8 cellular contexts compared by ENCODE assay signal in the genomic region with DNA sequence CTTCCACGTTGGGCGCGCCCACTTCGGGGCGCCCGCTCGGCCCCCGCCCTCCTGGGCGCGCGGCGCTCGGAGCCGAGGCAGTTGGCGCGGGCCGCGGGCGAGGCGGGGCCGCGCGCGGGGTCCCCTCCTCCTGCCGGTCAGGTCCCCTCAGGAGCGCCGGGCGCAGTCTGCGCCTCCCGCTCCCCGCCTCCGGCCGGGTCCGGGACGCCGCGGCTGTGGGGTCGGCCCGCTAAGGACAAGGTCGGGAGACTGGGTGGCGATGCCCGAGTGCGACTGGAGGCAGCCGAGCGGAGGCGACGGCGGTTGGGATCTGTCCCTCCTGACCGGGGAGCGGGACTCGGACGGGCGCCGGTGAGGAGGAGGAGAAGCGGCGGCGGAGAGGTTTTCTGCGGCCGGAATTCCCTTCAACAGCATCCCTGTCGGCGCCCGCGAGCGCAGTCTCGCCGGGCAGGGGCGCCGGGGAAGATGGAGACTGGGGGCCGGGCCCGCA. TPM values are rescaled to one million over a fixed set of nuclear protein-coding genes. Genes with fewer than 3 reads are reported as not detected.
A peak's percentile ranks its signal among the peaks of the same experiment; 100 is the strongest.
DNase-seq lines count a peak whose midpoint lies in the region; ATAC-seq and TF ChIP-seq lines count a peak whose summit lies in the region.

ATRNL1 (plus strand) TSS at position 80 of the 490 bp plus-strand sequence; CDS start at position 466, 386 bp downstream.

- ATAC-seq in DND-41 (ENCODE audit: insufficient read depth, low read depth) (peak; percentile 73), GM19397 (IDR thresholded peaks at IDR 0.05; ENCODE audit: unreplicated experiment) (peak; percentile 67), HG03432 (IDR thresholded peaks at IDR 0.05; ENCODE audit: unreplicated experiment) (peak; percentile 82)

- no peaks in the 10 kb centered on the region for H3K9me3 Mint-ChIP-seq in endothelial cell (ENCODE audit: unreplicated experiment)

- TF ChIP-seq POLR2A in uterus (IDR thresholded peaks at IDR 0.05) = peak in 1 of 2 donors; percentile 74

- H3K4me2 ChIP-seq in DND-41 (ENCODE audit: insufficient read depth, low read length) = peak within 1 kb of the TSS; percentile 86

- H3K4me1 ChIP-seq in DND-41 (ENCODE audit: insufficient read depth, low read length) = peaks cover 22% of the 10 kb centered on the region
- H3K4me1 ChIP-seq in mononuclear cell (ENCODE audit: insufficient read depth, low read length) = no peaks in the 10 kb centered on the region
- H3K4me1 ChIP-seq in uterus = peaks cover 0 to 2% of the 10 kb centered on the region in 2 donors

- no peaks in the 10 kb centered on the region for H3K9me3 ChIP-seq in DND-41 (ENCODE audit: insufficient read depth, low read length, severe bottlenecking)
- H3K9me3 ChIP-seq in SK-N-MC (ENCODE audit: low read depth, low read length) = no peaks in the 10 kb centered on the region
- H3K9me3 ChIP-seq in mononuclear cell (ENCODE audit: low read depth, low read length) = no peaks in the 10 kb centered on the region
- no peaks in the 10 kb centered on the region for H3K9me3 ChIP-seq in uterus

- peaks cover 20% of the 10 kb centered on the region for H3K4me1 Mint-ChIP-seq in endothelial cell (ENCODE audit: unreplicated experiment)

- peak within 1 kb of the TSS; percentile 85 for H3K27ac Mint-ChIP-seq in endothelial cell (ENCODE audit: unreplicated experiment)

- peak within 1 kb of the TSS; percentile 97 for H3K4me3 Mint-ChIP-seq in endothelial cell (ENCODE audit: unreplicated experiment)

- peak within 1 kb of the TSS; percentile 34 to 67; a peak in 3 of 4 replicates for H3K4me3 ChIP-seq in DND-41 (ENCODE audit: low read depth in 1 of 2, low read length in 2 of 2)
- H3K4me3 ChIP-seq in SK-N-MC = peak within 1 kb of the TSS; percentile 82
- peak within 1 kb of the TSS; percentile 22 for H3K4me3 ChIP-seq in mononuclear cell (ENCODE audit: low read length)
- peak within 1 kb of the TSS; percentile 69 to 96 for H3K4me3 ChIP-seq in uterus

- H3K27me3 ChIP-seq in DND-41 (ENCODE audit: insufficient read depth, low read length, poor library complexity) (peaks cover 49% of the 10 kb centered on the region), mononuclear cell (ENCODE audit: insufficient read depth, low read length) (peaks cover 58% of the 10 kb centered on the region), uterus (no peaks in the 10 kb centered on the region)

- intact Hi-C loops in uterus (cut with DNase I; ENCODE audit: low total_unique reads) = no loop called here

- no peaks in the 10 kb centered on the region for H3K79me2 ChIP-seq in DND-41 (ENCODE audit: insufficient read depth, low read length)

- no peak for TF ChIP-seq CTCF in DND-41 (IDR thresholded peaks at IDR 0.05; ENCODE audit: borderline replicate concordance, extremely low read depth, low read length, poor library complexity, severe bottlenecking)
- TF ChIP-seq CTCF in endothelial cell (IDR thresholded peaks at IDR 0.05; ENCODE audit: unreplicated experiment) = no peak
- TF ChIP-seq CTCF in uterus (IDR thresholded peaks at IDR 0.05) = no peak

- no peaks in the 10 kb centered on the region for H4K20me1 ChIP-seq in DND-41 (ENCODE audit: insufficient read depth, low read length)

- H3K27ac ChIP-seq in DND-41 (ENCODE audit: low read length) (peak within 1 kb of the TSS; percentile 9; the same call in 1 of the 2 replicates), SK-N-MC (peak within 1 kb of the TSS; percentile 60; the same call in 1 of the 2 replicates), uterus (peak within 1 kb of the TSS; percentile 94 to 95)

- H3K9ac ChIP-seq in DND-41 (ENCODE audit: low read depth, low read length) (peak within 1 kb of the TSS; percentile 61), SK-N-MC (ENCODE audit: insufficient read length) (peak within 1 kb of the TSS; percentile 83)

- peaks cover 13% of the 10 kb centered on the region for H3K27me3 Mint-ChIP-seq in endothelial cell (ENCODE audit: unreplicated experiment)

- DNase-seq in DND-41 (no peak), SK-N-MC (ENCODE audit: low read depth, low spot score) (no peak), endothelial cell (ENCODE audit: low spot score) (peak; percentile 55), uterus (peak in 1 of 2 donors; percentile 46)
- DNase-seq in stimulated activated CD4-positive, alpha-beta T cell treated with anti-CD3 and anti-CD28 coated beads, Interleukin-4, amount 100 ng/mL, for 24 hours = no peak

- H3K36me3 ChIP-seq in DND-41 (ENCODE audit: insufficient read depth, low read length) (no peaks in the 10 kb centered on the region), SK-N-MC (ENCODE audit: insufficient read depth, low read length) (no peaks in the 10 kb centered on the region), uterus (no peaks in the 10 kb centered on the region)

- H2AFZ ChIP-seq in DND-41 (ENCODE audit: low read depth, low read length) = peak within 1 kb of the TSS; percentile 77

- peaks cover 8% of the 10 kb centered on the region for H3K36me3 Mint-ChIP-seq in endothelial cell (ENCODE audit: low read depth, unreplicated experiment)

RNA-seq across cellular contexts. Expression of gene ATRNL1, which starts in this region (rescaled TPM):
- total RNA-seq in endothelial cell (ENCODE audit: unreplicated experiment) = 32.5 TPM
- 0.21 TPM for total RNA-seq in mononuclear cell
- total RNA-seq in uterus = 100 to 1,000 TPM; 137 to 431 (median 202) TPM

Comparison
In these comparisons a context has a peak if more than half of its experiments do, and no peak if none do; other contexts are left out.
1. RNA of gene ATRNL1 (total RNA-seq): 137 to 431 TPM in uterus and 32.5 TPM in endothelial cell (single experiment); 0.21 TPM in mononuclear cell (single experiment); every median in the first group is over 10 times any median in the second.
2. H3K27ac ChIP-seq: peak in every context shown above with its lines; median percentile 94 in uterus; 60 in SK-N-MC; 9 in DND-41.
3. H3K4me3 ChIP-seq: peak in every context shown above with its lines; median percentile 82 in uterus; 82 in SK-N-MC; 50 in DND-41; 22 in mononuclear cell.
4. Peak in every context shown above with its lines, with median percentiles within 50 percentile points of each other: ATAC-seq.